Comparison of ENCODE assay signal across 16 cellular contexts in genomic region chr7:66521675-66522074, GRCh38.
A peak's percentile ranks its signal among the peaks of the same experiment; 100 is the strongest.
DNase-seq lines count a peak whose midpoint lies in the region; ATAC-seq and TF ChIP-seq lines count a peak whose summit lies in the region.
"Had no signal": no experiment of that assay in that cellular context is flagged by ENCODE, and none has a peak within 500 bp of the region (broad histone marks: within the 10 kb centered on the region; RNA-seq: fewer than 3 reads in every experiment).

No MANE protein-coding gene starts in this region.

- H4K8ac ChIP-seq in mesendoderm (ENCODE audit: low read depth, low read length): no peak overlapping the region

- H3K79me2 ChIP-seq in mesendoderm (ENCODE audit: control insufficient read depth, insufficient read depth, low read length): no peaks in the 10 kb centered on the region

- H3K27me3 ChIP-seq in mesendoderm (ENCODE audit: insufficient read depth, low read length, poor library complexity): no peaks in the 10 kb centered on the region
- H3K27me3 ChIP-seq: BE2C had no signal

- H2AK5ac ChIP-seq in mesendoderm (ENCODE audit: low read length): no peak overlapping the region

- no peak overlapping the region for H3K56ac ChIP-seq in mesendoderm (ENCODE audit: low read length)

- H4K5ac ChIP-seq in mesendoderm (ENCODE audit: low read length): no peak overlapping the region

- no peak for ATAC-seq in SK-N-SH treated with all-trans-retinoic acid at 6 μM for 48 hours

- no peak overlapping the region for H2BK5ac ChIP-seq in mesendoderm (ENCODE audit: low read length)

- H3K4me3 ChIP-seq in HEK293 (ENCODE audit: low read depth, low read length): no peak overlapping the region
- no peak overlapping the region for H3K4me3 ChIP-seq in mesendoderm (ENCODE audit: low read length)

- H3K27ac Mint-ChIP-seq in Calu3 (ENCODE audit: unreplicated experiment): peak overlapping the region; percentile 29
- peak overlapping the region; percentile 57 for H3K27ac Mint-ChIP-seq in glutamatergic neuron (ENCODE audit: unreplicated experiment)
- peak overlapping the region; percentile 64 for H3K27ac Mint-ChIP-seq in progenitor cell of endocrine pancreas
- H3K27ac Mint-ChIP-seq: CD4-positive, alpha-beta T cell; IgD-negative memory B cell had no signal

- no peak for TF ChIP-seq CTCF in Calu3 (IDR thresholded peaks at IDR 0.05; ENCODE audit: unreplicated experiment)
- TF ChIP-seq CTCF in HEK293 (tag by site-specific recombination; IDR thresholded peaks at IDR 0.05): no peak
- TF ChIP-seq CTCF in glutamatergic neuron (IDR thresholded peaks at IDR 0.05; ENCODE audit: partially characterized antibody, unreplicated experiment): no peak
- TF ChIP-seq CTCF in progenitor cell of endocrine pancreas (IDR thresholded peaks at IDR 0.05; ENCODE audit: unreplicated experiment): no peak

- H3K27me3 Mint-ChIP-seq in Calu3 (ENCODE audit: unreplicated experiment) (peaks cover 26% of the 10 kb centered on the region), glutamatergic neuron (ENCODE audit: unreplicated experiment) (peaks cover 16% of the 10 kb centered on the region), progenitor cell of endocrine pancreas (peaks cover 7% of the 10 kb centered on the region)
- H3K27me3 Mint-ChIP-seq: CD4-positive, alpha-beta T cell; IgD-negative memory B cell had no signal

- DNase-seq in Calu3: no peak
- DNase-seq in glutamatergic neuron: no peak
- DNase-seq in progenitor cell of endocrine pancreas (ENCODE audit: low spot score, unreplicated experiment): no peak
- no peak for DNase-seq in mesendoderm
- no peak for DNase-seq in C1 segment of cervical spinal cord (lab: John Stamatoyannopoulos, UW)
- DNase-seq: ACHN; BE2C; CD4-positive, alpha-beta T cell; DMS79 treated with DMSO at 0.1 percent for 48 hours; GF-D8; GOT3; H7 had no signal

- H3K4me1 ChIP-seq in HEK293 (ENCODE audit: control insufficient read depth, insufficient read depth, low read length) (no peaks in the 10 kb centered on the region), mesendoderm (ENCODE audit: control insufficient read depth, low read depth, low read length) (no peaks in the 10 kb centered on the region)
- H3K4me1 ChIP-seq: BE2C had no signal

- H3K9me3 Mint-ChIP-seq in Calu3 (ENCODE audit: low read depth, unreplicated experiment): no peaks in the 10 kb centered on the region
- peaks cover 4% of the 10 kb centered on the region for H3K9me3 Mint-ChIP-seq in glutamatergic neuron (ENCODE audit: unreplicated experiment)
- no peaks in the 10 kb centered on the region for H3K9me3 Mint-ChIP-seq in progenitor cell of endocrine pancreas (ENCODE audit: low read depth)
- H3K9me3 Mint-ChIP-seq: CD4-positive, alpha-beta T cell; IgD-negative memory B cell had no signal

- no peak overlapping the region for H3K4me2 ChIP-seq in mesendoderm (ENCODE audit: low read length)

- H3K9me3 ChIP-seq in HEK293 (ENCODE audit: control insufficient read depth, insufficient read depth, low read depth, low read length): no peaks in the 10 kb centered on the region
- H3K9me3 ChIP-seq: BE2C had no signal

- H3K27ac ChIP-seq in HEK293 (ENCODE audit: extremely low read depth, low read depth, low read length) (no peak overlapping the region), mesendoderm (ENCODE audit: low read depth, low read length) (no peak overlapping the region)
- H3K27ac ChIP-seq: C4-2B had no signal

- no TSS peak for BruUV-seq in Calu3 (replicated peaks; lab: Mats Ljungman, UMichigan)

- no CpG with 5 or more reads among the region's 4 CpGs for WGBS in mesendoderm (ENCODE audit: extremely low coverage, insufficient coverage, low lambda C conversion rate)

- H3K4me1 Mint-ChIP-seq in Calu3 (ENCODE audit: low read depth, unreplicated experiment) (no peaks in the 10 kb centered on the region), glutamatergic neuron (ENCODE audit: low read depth, unreplicated experiment) (peaks cover 5% of the 10 kb centered on the region), progenitor cell of endocrine pancreas (ENCODE audit: low read depth) (no peaks in the 10 kb centered on the region)
- H3K4me1 Mint-ChIP-seq: IgD-negative memory B cell had no signal

- no peak overlapping the region for H3K23ac ChIP-seq in mesendoderm (ENCODE audit: low read length)

- POLR2A ChIA-PET in HEK293 (lab: Yijun Ruan, JAX): interaction anchor here (0.7 kb wide), 1 partner anchor 322 kb away, joined by 9 read pairs; no protein-coding TSS in a partner anchor

- H3K4me3 Mint-ChIP-seq in Calu3 (ENCODE audit: low read depth, unreplicated experiment) (no peak overlapping the region), glutamatergic neuron (ENCODE audit: unreplicated experiment) (no peak overlapping the region), progenitor cell of endocrine pancreas (ENCODE audit: low read depth) (no peak overlapping the region)
- H3K4me3 Mint-ChIP-seq: CD4-positive, alpha-beta T cell; IgD-negative memory B cell had no signal

- no peak overlapping the region for H3K4ac ChIP-seq in mesendoderm (ENCODE audit: low read depth, low read length)

- H3K36me3 ChIP-seq in HEK293 (ENCODE audit: control insufficient read depth in 2 of 2, insufficient read depth in 1 of 2, low read length in 2 of 2) (no peaks in the 10 kb centered on the region), mesendoderm (ENCODE audit: control insufficient read depth, insufficient read depth, low read length) (no peaks in the 10 kb centered on the region)
- H3K36me3 ChIP-seq: BE2C had no signal

- H2BK15ac ChIP-seq in mesendoderm (replicated peaks; ENCODE audit: low read depth): no peak overlapping the region

- no peak overlapping the region for H2BK120ac ChIP-seq in mesendoderm (ENCODE audit: low read depth, low read length)

- H3K79me1 ChIP-seq in mesendoderm (ENCODE audit: low read length): no peaks in the 10 kb centered on the region

- intact Hi-C loops in Calu3 (cut with micrococcal nuclease; ENCODE audit: unreplicated experiment): no loop called here

- CTCF ChIA-PET in Calu3 (lab: Charles Lee) (no interaction called here), HEK293 (lab: Yijun Ruan, JAX) (no interaction called here)

- no peak overlapping the region for H3K18ac ChIP-seq in mesendoderm (ENCODE audit: low read length)

- no peak overlapping the region for H3K9ac ChIP-seq in mesendoderm (ENCODE audit: low read length)

- peaks cover 24% of the 10 kb centered on the region for H3K36me3 Mint-ChIP-seq in Calu3 (ENCODE audit: insufficient read depth, unreplicated experiment)
- no peaks in the 10 kb centered on the region for H3K36me3 Mint-ChIP-seq in glutamatergic neuron (ENCODE audit: unreplicated experiment)
- H3K36me3 Mint-ChIP-seq in progenitor cell of endocrine pancreas (ENCODE audit: insufficient read depth): peaks cover 1% of the 10 kb centered on the region
- H3K36me3 Mint-ChIP-seq: IgD-negative memory B cell had no signal

TF ChIP-seq in HEK293, 187 proteins besides CTCF, POLR2A, EP300 and RAD21:
- TF ChIP-seq ZSCAN23 (tag by site-specific recombination; IDR thresholded peaks at IDR 0.05): no peak
- TF ChIP-seq ZNF555 (tag by site-specific recombination; conservative IDR thresholded peaks at IDR 0.05): no peak
- 0 out of 2 replicates have a peak, but pooled peaks have one; percentile 18 for TF ChIP-seq ZNF121 (tag by site-specific recombination; IDR thresholded peaks at IDR 0.05)

TF ChIP-seq in SK-N-SH treated with all-trans-retinoic acid at 6 μM for 48 hours, 23 proteins besides CTCF, POLR2A, EP300 and RAD21 (continues in another document):
- TF ChIP-seq GLIS3 (CRISPR knock-in tag; IDR thresholded peaks at IDR 0.05) (no peak), TCF4 (CRISPR knock-in tag; IDR thresholded peaks at IDR 0.05; ENCODE audit: borderline replicate concordance) (no peak), RARB (CRISPR knock-in tag; IDR thresholded peaks at IDR 0.05) (no peak), PATZ1 (CRISPR knock-in tag; IDR thresholded peaks at IDR 0.05; ENCODE audit: borderline replicate concordance) (no peak), CREB5 (CRISPR knock-in tag; IDR thresholded peaks at IDR 0.05; ENCODE audit: low read depth) (no peak), ARNTL (CRISPR knock-in tag; IDR thresholded peaks at IDR 0.05; ENCODE audit: borderline replicate concordance, low read depth) (no peak)
